1 cellular context compared by ENCODE assay signal in genomic region chr2:8118940-8119781, GRCh38.
TF ChIP-seq lines count a peak whose summit lies in the region.

No MANE protein-coding gene starts in this region.

TF ChIP-seq in HepG2, 621 proteins besides CTCF, POLR2A, EP300 and RAD21 (continued from another document and continues in another):
- TF ChIP-seq ZNF414 (CRISPR knock-in tag; IDR thresholded peaks at IDR 0.05) (0 out of 2 replicates have a peak, but pooled peaks have one; percentile 10), NFE2L1 (CRISPR knock-in tag; IDR thresholded peaks at IDR 0.05; ENCODE audit: borderline replicate concordance) (no peak), ZNF276 (CRISPR knock-in tag; IDR thresholded peaks at IDR 0.05; ENCODE audit: low read depth) (no peak), ZFP36L2 (CRISPR knock-in tag; IDR thresholded peaks at IDR 0.05) (no peak), TP53 (CRISPR knock-in tag; conservative IDR thresholded peaks at IDR 0.05) (no peak), KIAA2018 (CRISPR knock-in tag; IDR thresholded peaks at IDR 0.05; ENCODE audit: borderline replicate concordance) (no peak), ZNF782 (CRISPR knock-in tag; IDR thresholded peaks at IDR 0.05; ENCODE audit: borderline replicate concordance) (peak; percentile 17; the same call in 1 of the 2 replicates), HIVEP1 (CRISPR knock-in tag; IDR thresholded peaks at IDR 0.05) (no peak), SP5 (CRISPR knock-in tag; IDR thresholded peaks at IDR 0.05; ENCODE audit: borderline replicate concordance, low read depth) (0 out of 2 replicates have a peak, but pooled peaks have one; percentile 16), ZNF710 (CRISPR knock-in tag; IDR thresholded peaks at IDR 0.05; ENCODE audit: borderline replicate concordance) (no peak; the same call in 1 of the 2 replicates), CAMTA2 (CRISPR knock-in tag; IDR thresholded peaks at IDR 0.05; ENCODE audit: borderline replicate concordance) (0 out of 2 replicates have a peak, but pooled peaks have one; percentile 37), SIX4 (CRISPR knock-in tag; IDR thresholded peaks at IDR 0.05) (no peak), ZNF614 (CRISPR knock-in tag; IDR thresholded peaks at IDR 0.05; ENCODE audit: borderline replicate concordance) (no peak), NFKB2 (CRISPR knock-in tag; IDR thresholded peaks at IDR 0.05; ENCODE audit: borderline replicate concordance) (peak; percentile 38; the same call in 1 of the 2 replicates), ZNF616 (CRISPR knock-in tag; IDR thresholded peaks at IDR 0.05; ENCODE audit: low read depth) (no peak), ZNF839 (CRISPR knock-in tag; IDR thresholded peaks at IDR 0.05; ENCODE audit: borderline replicate concordance) (no peak; the same call in 1 of the 2 replicates), ESRRA (CRISPR knock-in tag; IDR thresholded peaks at IDR 0.05; ENCODE audit: low read depth) (no peak), POGK (CRISPR knock-in tag; conservative IDR thresholded peaks at IDR 0.05) (no peak), KAT2B (IDR thresholded peaks at IDR 0.05; ENCODE audit: borderline replicate concordance, low read depth, low read length) (no peak), ATF6 (CRISPR knock-in tag; conservative IDR thresholded peaks at IDR 0.05) (no peak), KDM4B (CRISPR knock-in tag; IDR thresholded peaks at IDR 0.05) (no peak), ZNF362 (CRISPR knock-in tag; IDR thresholded peaks at IDR 0.05; ENCODE audit: borderline replicate concordance) (no peak), ZNF629 (CRISPR knock-in tag; conservative IDR thresholded peaks at IDR 0.05) (no peak), ZNF335 (CRISPR knock-in tag; IDR thresholded peaks at IDR 0.05) (no peak), ZHX2 (IDR thresholded peaks at IDR 0.05; ENCODE audit: low read depth) (no peak), ZHX2 (CRISPR knock-in tag; IDR thresholded peaks at IDR 0.05; ENCODE audit: borderline replicate concordance) (no peak), MAZ (IDR thresholded peaks at IDR 0.05; ENCODE audit: borderline replicate concordance, low read depth, low read length) (no peak), MAZ (CRISPR knock-in tag; IDR thresholded peaks at IDR 0.05; ENCODE audit: low read depth) (0 out of 2 replicates have a peak, but pooled peaks have one; percentile 8), MEIS1 (CRISPR knock-in tag; IDR thresholded peaks at IDR 0.05; ENCODE audit: borderline replicate concordance) (no peak), ZFP82 (CRISPR knock-in tag; IDR thresholded peaks at IDR 0.05; ENCODE audit: borderline replicate concordance) (no peak), ZFY (CRISPR knock-in tag; IDR thresholded peaks at IDR 0.05) (no peak), CHD4 (IDR thresholded peaks at IDR 0.05; ENCODE audit: borderline replicate concordance, low read length) (peak; percentile 93), BHLHE40 (IDR thresholded peaks at IDR 0.05; ENCODE audit: low read length) (no peak)
